20 cellular contexts compared by ENCODE assay signal in genomic region chr13:113447596-113447995, GRCh38. TPM values are rescaled to one million over a fixed set of nuclear protein-coding genes. Genes with fewer than 3 reads are reported as not detected.
DNase-seq lines count a peak whose midpoint lies in the region; ATAC-seq and TF ChIP-seq lines count a peak whose summit lies in the region.
"Had no signal": no experiment of that assay in that cellular context is flagged by ENCODE, and none has a peak within 500 bp of the region (broad histone marks: within the 10 kb centered on the region; RNA-seq: fewer than 3 reads in every experiment).

No MANE protein-coding gene starts in this region.

- H3K9me3 ChIP-seq in BLaER1 (no peaks in the 10 kb centered on the region), HCT116 (ENCODE audit: control insufficient read depth in 1 of 2, insufficient read depth in 1 of 2, low read depth in 1 of 2, low read length in 2 of 2) (peaks cover 5 to 6% of the 10 kb centered on the region in 2 experiments; a peak in 1 of 4 replicates)
- H3K9me3 ChIP-seq: MG63, SJCRH30 had no signal

- no TSS peak for BruUV-seq in HCT116 (replicated peaks; lab: Mats Ljungman, UMichigan)

- TF ChIP-seq RAD21 in HCT116 (IDR thresholded peaks at IDR 0.05; ENCODE audit: low read depth) = no peak

- TF ChIP-seq CTCF in HCT116 (IDR thresholded peaks at IDR 0.05 in 2 of 3, conservative IDR thresholded peaks at IDR 0.05 in 1 of 3; ENCODE audit: borderline replicate concordance in 1 of 3, insufficient read depth in 1 of 3, low read depth in 2 of 3, low read length in 2 of 3) (no peak), RWPE1 (conservative IDR thresholded peaks at IDR 0.05; ENCODE audit: low read depth) (no peak)

- H3K36me3 ChIP-seq in BLaER1 (no peaks in the 10 kb centered on the region), HCT116 (ENCODE audit: control insufficient read depth in 1 of 2, insufficient read depth in 2 of 2, low read length in 2 of 2) (no peaks in the 10 kb centered on the region)

- POLR2A ChIA-PET in HCT116 (lab: Charles Lee) (no interaction called here), RWPE1 (lab: Yijun Ruan, JAX; ENCODE audit: low non-redundant PET) (no interaction called here)

- intact Hi-C loops in HCT116 (cut with micrococcal nuclease) = no loop called here
- intact Hi-C loops in posterior vena cava (cut with DNase I) = no loop called here

- DNase-seq in HCT116 (ENCODE audit: low read depth, low spot score) (no peak), RWPE1 (ENCODE audit: low spot score) (no peak), posterior vena cava (ENCODE audit: low spot score) (peak; percentile 68)
- DNase-seq in activated T-cell treated with anti-CD3 and anti-CD28 coated beads, Interleukin-2, amount 50 U/mL, for 1 hour = no peak
- DNase-seq: CD8-positive, alpha-beta memory T cell; DMS79; MG63; NCI-H1105 treated with DMSO at 0.1 percent for 48 hours; NCI-H1694 treated with DMSO at 0.1 percent for 48 hours; NCI-H2107; NCI-H2227 treated with DMSO at 0.1 percent for 48 hours; NCI-H524 treated with DMSO at 0.1 percent for 48 hours; RPMI8226; SJCRH30; SW 1271 had no signal

- H3K4me2 ChIP-seq in BLaER1 (peak overlapping the region; percentile 94), HCT116 (ENCODE audit: low read length) (peak overlapping the region; percentile 85)
- H3K4me2 ChIP-seq: GM23338, KMS-11 had no signal

- TF ChIP-seq POLR2A in HCT116 (IDR thresholded peaks at IDR 0.05; ENCODE audit: borderline replicate concordance, extremely low read depth, insufficient read depth, insufficient read length) = no peak

- RAD21 ChIA-PET in HCT116 (lab: Charles Lee; ENCODE audit: low non-redundant PET in 1 of 2, low total read pairs in 2 of 2, uncharacterized antibody in 2 of 2, unreplicated experiment in 2 of 2) = no interaction called here

- H3K4me1 ChIP-seq in BLaER1 = peaks cover 91% of the 10 kb centered on the region
- peaks cover 9 to 24% of the 10 kb centered on the region in 2 experiments for H3K4me1 ChIP-seq in HCT116 (ENCODE audit: control insufficient read depth in 1 of 2, insufficient read depth in 2 of 2, low read length in 2 of 2)
- H3K4me1 ChIP-seq: SJCRH30 had no signal

- peaks cover 10% of the 10 kb centered on the region for H3K79me2 ChIP-seq in HCT116 (ENCODE audit: insufficient read depth, low read length)

- H3K27me3 ChIP-seq in BLaER1 = no peaks in the 10 kb centered on the region
- no peaks in the 10 kb centered on the region for H3K27me3 ChIP-seq in HCT116 (ENCODE audit: insufficient read depth, low read length)
- H3K27me3 ChIP-seq: MG63, SJCRH30 had no signal

- no peak overlapping the region for H2AFZ ChIP-seq in HCT116 (ENCODE audit: low read depth, low read length, poor library complexity, severe bottlenecking)
- H2AFZ ChIP-seq: GM23338 had no signal

- no peaks in the 10 kb centered on the region for H4K20me1 ChIP-seq in BLaER1
- H4K20me1 ChIP-seq in HCT116 (ENCODE audit: insufficient read depth) = no peaks in the 10 kb centered on the region

- no peak overlapping the region for H3K4me3 ChIP-seq in BLaER1
- H3K4me3 ChIP-seq in HCT116 (replicated peaks in 1 of 2; ENCODE audit: low read depth in 1 of 2, low read length in 2 of 2) = peak overlapping the region; percentile 92 to 97
- H3K4me3 ChIP-seq: GM23338, MG63, SJCRH30 had no signal

- no peaks in the 10 kb centered on the region for H3K9me2 ChIP-seq in HCT116 (ENCODE audit: insufficient read depth)

- H3K27ac ChIP-seq in BLaER1 (peak overlapping the region; percentile 97), HCT116 (ENCODE audit: low read depth, low read length) (peak overlapping the region; percentile 94), RWPE1 (peak overlapping the region; percentile 91)
- H3K27ac ChIP-seq: KMS-11, SJCRH30 had no signal

- H3K9ac ChIP-seq in BLaER1 (peak overlapping the region; percentile 22; the same call in 1 of the 2 replicates), HCT116 (ENCODE audit: low read length) (peak overlapping the region; percentile 92; the same call in 1 of the 2 replicates)
- H3K9ac ChIP-seq: KMS-11 had no signal

- ATAC-seq in HCT116 (no peak), HG03342 (IDR thresholded peaks at IDR 0.05; ENCODE audit: unreplicated experiment) (no peak), HG02884 (IDR thresholded peaks at IDR 0.05; ENCODE audit: unreplicated experiment) (no peak)
- ATAC-seq: GM23338 had no signal

- CTCF ChIA-PET in HCT116 (lab: Charles Lee) (no interaction called here), RWPE1 (lab: Yijun Ruan, JAX) (no interaction called here)

TF ChIP-seq in HCT116, 20 proteins besides CTCF, POLR2A, EP300 and RAD21:
- TF ChIP-seq TCF7L2 (IDR thresholded peaks at IDR 0.05; ENCODE audit: borderline replicate concordance, extremely low read depth, insufficient read depth, insufficient read length) = no peak
- TF ChIP-seq REST (IDR thresholded peaks at IDR 0.05; ENCODE audit: low read depth) = no peak
- no peak for TF ChIP-seq EGR1 (IDR thresholded peaks at IDR 0.05; ENCODE audit: low read depth)
- no peak for TF ChIP-seq ZBTB33 (IDR thresholded peaks at IDR 0.05; ENCODE audit: extremely low read depth, insufficient replicate concordance, low read length)
- TF ChIP-seq SP1 (IDR thresholded peaks at IDR 0.05; ENCODE audit: low read depth) = no peak
- TF ChIP-seq YY1 (IDR thresholded peaks at IDR 0.05; ENCODE audit: extremely low read depth, insufficient replicate concordance, low read depth, low read length) = no peak
TF ChIP-seq in HCT116: peak in this region for 0.

RNA-seq across cellular contexts. Expression of gene ADPRHL1, which starts 5.7 kb away (rescaled TPM):
- total RNA-seq in HCT116 (2021; ENCODE audit: unreplicated experiment) (12.6 TPM), posterior vena cava (1 to 10 TPM; 1.2 to 1.6 TPM)
- polyA plus RNA-seq in HCT116 (2012) = 11.4 and 11.8 TPM in 2 replicates

RNA-seq across cellular contexts. Expression of gene DCUN1D2, which starts 42.9 kb away (rescaled TPM):
- total RNA-seq in HCT116 (2021; ENCODE audit: unreplicated experiment) (25.4 TPM), posterior vena cava (10 to 100 TPM; 12.7 to 16.9 TPM)
- polyA plus RNA-seq in HCT116 (2012) = 9.2 and 11.2 TPM in 2 replicates
